Comparison of ENCODE assay signal across 18 cellular contexts in genomic region chr11:86988351-86988881, GRCh38. TPM values are rescaled to one million over a fixed set of nuclear protein-coding genes. Genes with fewer than 3 reads are reported as not detected.
A peak's percentile ranks its signal among the peaks of the same experiment; 100 is the strongest.
DNase-seq lines count a peak whose midpoint lies in the region; ATAC-seq, FAIRE-seq and TF ChIP-seq lines count a peak whose summit lies in the region.
"Had no signal": no experiment of that assay in that cellular context is flagged by ENCODE, and none has a peak within 500 bp of the region (broad histone marks: within the 10 kb centered on the region; RNA-seq: fewer than 3 reads in every experiment).

No MANE protein-coding gene starts in this region.

- TF ChIP-seq EP300 in Ishikawa (IDR thresholded peaks at IDR 0.05; ENCODE audit: borderline replicate concordance) (no peak), K562 (IDR thresholded peaks at IDR 0.05; ENCODE audit: low read length) (no peak)

- peaks cover 64% of the 10 kb centered on the region for H3K4me1 ChIP-seq in A673 (ENCODE audit: insufficient read depth, low read length, poor library complexity, severe bottlenecking)
- peaks cover 0 to 7% of the 10 kb centered on the region in 2 experiments; a peak in 3 of 5 replicates for H3K4me1 ChIP-seq in K562 (replicated peaks in 1 of 2; ENCODE audit: control insufficient read depth in 2 of 2, insufficient read depth in 2 of 2, low read length in 2 of 2)
- H3K4me1 ChIP-seq: BE2C had no signal

- H3K27ac ChIP-seq in A673 (ENCODE audit: low read depth, low read length, poor library complexity, severe bottlenecking) (peak overlapping the region; percentile 88), K562 (ENCODE audit: extremely low read depth, low read depth, low read length) (no peak overlapping the region)
- H3K27ac ChIP-seq: PC-9 had no signal

- CTCF ChIA-PET in A673 (lab: Charles Lee) (no interaction called here), K562 (lab: Yijun Ruan, JAX; ENCODE audit: low intra/inter-chr PET ratio) (no interaction called here)

- no peak overlapping the region for H3K9ac ChIP-seq in K562 (ENCODE audit: insufficient read depth in 1 of 2, low read depth in 2 of 2, low read length in 2 of 2)

- peaks cover 10% of the 10 kb centered on the region for H3K27me3 Mint-ChIP-seq in type B pancreatic cell

- H3K4me1 Mint-ChIP-seq in type B pancreatic cell (ENCODE audit: unreplicated experiment), result peaks cover 10% of the 10 kb centered on the region
- H3K4me1 Mint-ChIP-seq: CD4-positive, CD25-positive, alpha-beta regulatory T cell had no signal

- TF ChIP-seq RAD21 in Ishikawa (IDR thresholded peaks at IDR 0.05; ENCODE audit: low read depth) (no peak), K562 (CRISPR knock-in tag; conservative IDR thresholded peaks at IDR 0.05 in 1 of 2, IDR thresholded peaks at IDR 0.05 in 1 of 2) (no peak)

- DNase-seq in NCI-H1417 (lab: John Stamatoyannopoulos, UW) (peak in 2 of 3 experiments; percentile 35 to 84), NCI-H1417 treated with DMSO at 0.1 percent for 48 hours (lab: John Stamatoyannopoulos, UW) (no peak), A673 (ENCODE audit: low spot score) (no peak), K562 (ENCODE audit: extremely low read depth in 1 of 4, low spot score in 3 of 4) (peak in 1 of 4 experiments; percentile 6), type B pancreatic cell (ENCODE audit: extremely low spot score, unreplicated experiment) (no peak)
- no peak for DNase-seq in stimulated activated CD4-positive, alpha-beta T cell treated with anti-CD3 and anti-CD28 coated beads, Interleukin-4, amount 100 ng/mL, for 4 hours
- no peak for DNase-seq in central memory CD4-positive, alpha-beta T cell
- DNase-seq: 8988T; BE2C; Caco-2; CD4-positive, CD25-positive, alpha-beta regulatory T cell; DMS79; NCI-H2081; NCI-H526; T-helper 2 cell had no signal

- TF ChIP-seq CTCF in A673 (conservative IDR thresholded peaks at IDR 0.05; ENCODE audit: low read depth, low read length) (no peak), K562 (IDR thresholded peaks at IDR 0.05 in 2 of 3, conservative IDR thresholded peaks at IDR 0.05 in 1 of 3; ENCODE audit: insufficient read depth in 2 of 3, low read depth in 1 of 3, low read length in 3 of 3) (no peak), type B pancreatic cell (conservative IDR thresholded peaks at IDR 0.05) (no peak)

- ATAC-seq in K562, result no peak

- WGBS in K562 (ENCODE audit: insufficient coverage, low coverage, missing lambda C conversion rate), result 49% methylated on average over 4 of the region's 4 CpGs

- H3K36me3 Mint-ChIP-seq in type B pancreatic cell, result no peaks in the 10 kb centered on the region
- H3K36me3 Mint-ChIP-seq: CD4-positive, CD25-positive, alpha-beta regulatory T cell had no signal

- no peak overlapping the region for H2AFZ ChIP-seq in K562 (ENCODE audit: low read depth, low read length)
- H2AFZ ChIP-seq: PC-9 had no signal

- no peaks in the 10 kb centered on the region for H3K9me3 Mint-ChIP-seq in type B pancreatic cell
- H3K9me3 Mint-ChIP-seq: CD4-positive, CD25-positive, alpha-beta regulatory T cell had no signal

- no peak overlapping the region for H3K4me3 ChIP-seq in A673 (ENCODE audit: low read depth, low read length, poor library complexity, severe bottlenecking)
- H3K4me3 ChIP-seq in K562, result no peak overlapping the region
- H3K4me3 ChIP-seq: PC-9 had no signal

- intact Hi-C loops in A673 (cut with micrococcal nuclease; ENCODE audit: unreplicated experiment) (no loop called here), K562 (cut with micrococcal nuclease) (no loop called here)

- no peak overlapping the region for H3K27ac Mint-ChIP-seq in type B pancreatic cell
- H3K27ac Mint-ChIP-seq: CD4-positive, CD25-positive, alpha-beta regulatory T cell had no signal

- H3K9me1 ChIP-seq in K562 (ENCODE audit: control insufficient read depth, insufficient read depth, low read length), result no peaks in the 10 kb centered on the region

- no peak overlapping the region for H3K4me3 Mint-ChIP-seq in type B pancreatic cell
- H3K4me3 Mint-ChIP-seq: CD4-positive, CD25-positive, alpha-beta regulatory T cell had no signal

- H3K27me3 ChIP-seq in A673 (replicated peaks; ENCODE audit: insufficient read depth, low read depth, low read length, poor library complexity) (no peaks in the 10 kb centered on the region), K562 (ENCODE audit: control insufficient read depth in 2 of 2, insufficient read depth in 2 of 2, low read length in 2 of 2) (no peaks in the 10 kb centered on the region)

- no peak for TF ChIP-seq POLR2A in K562 (conservative IDR thresholded peaks at IDR 0.05)

- H3K9me3 ChIP-seq in A673 (ENCODE audit: low read depth, low read length, poor library complexity, severe bottlenecking) (no peaks in the 10 kb centered on the region), K562 (replicated peaks; ENCODE audit: control insufficient read depth, insufficient read depth, low read depth, low read length) (no peaks in the 10 kb centered on the region)
- H3K9me3 ChIP-seq: BE2C, Caco-2 had no signal

- BruUV-seq in A673 (replicated peaks; lab: Mats Ljungman, UMichigan) (no TSS peak), K562 (replicated peaks; lab: Mats Ljungman, UMichigan) (no TSS peak)

- H3K79me2 ChIP-seq in K562 (ENCODE audit: control insufficient read depth, insufficient read depth, low read length), result no peaks in the 10 kb centered on the region

- in situ Hi-C loops in K562 (cut with MboI), result no loop called here

- no peak overlapping the region for H3K4me2 ChIP-seq in K562 (ENCODE audit: insufficient read depth, low read length)
- H3K4me2 ChIP-seq: PC-9 had no signal

- POLR2A ChIA-PET in A673 (lab: Charles Lee; ENCODE audit: low non-redundant PET), result interaction anchor here (0.6 kb wide), 1 partner anchor 35 kb away, joined by 11 read pairs; no protein-coding TSS in a partner anchor
- POLR2A ChIA-PET in K562 (lab: Yijun Ruan, JAX), result no interaction called here

- peak; percentile 19 for FAIRE-seq in K562 (lab: Jason Lieb, UNC)
- FAIRE-seq: H1 had no signal

- H3K36me3 ChIP-seq in A673 (ENCODE audit: insufficient read depth, low read length, poor library complexity, severe bottlenecking) (no peaks in the 10 kb centered on the region), K562 (ENCODE audit: control insufficient read depth, insufficient read depth, low read length) (no peaks in the 10 kb centered on the region)
- H3K36me3 ChIP-seq: BE2C had no signal

- H4K20me1 ChIP-seq in K562 (replicated peaks; ENCODE audit: control insufficient read depth, insufficient read depth, low read length), result no peaks in the 10 kb centered on the region

TF ChIP-seq in Ishikawa, 13 proteins besides CTCF, POLR2A, EP300 and RAD21:
- TF ChIP-seq NFIC (IDR thresholded peaks at IDR 0.05), result peak; percentile 63
- TF ChIP-seq CEBPB (IDR thresholded peaks at IDR 0.05), result no peak

TF ChIP-seq in K562, 482 proteins besides CTCF, POLR2A, EP300 and RAD21 (continues in another document):
- no peak for TF ChIP-seq RBM25 (IDR thresholded peaks at IDR 0.05; ENCODE audit: low read depth, low read length, severe bottlenecking)
- TF ChIP-seq ARID1B (IDR thresholded peaks at IDR 0.05), result peak; percentile 9; the same call in 1 of the 2 replicates
- no peak for TF ChIP-seq CEBPG (CRISPR knock-in tag; IDR thresholded peaks at IDR 0.05)
- peak in 1 of 2 experiments; percentile 52; a peak in 2 of 4 replicates for TF ChIP-seq CEBPG (tag; conservative IDR thresholded peaks at IDR 0.05 in 1 of 2, IDR thresholded peaks at IDR 0.05 in 1 of 2)
- TF ChIP-seq FOXA3 (CRISPR knock-in tag; conservative IDR thresholded peaks at IDR 0.05 in 1 of 2, IDR thresholded peaks at IDR 0.05 in 1 of 2), result peak in 1 of 2 experiments; percentile 53; a peak in 1 of 4 replicates
- TF ChIP-seq ELF4 (CRISPR knock-in tag; IDR thresholded peaks at IDR 0.05), result no peak

RNA-seq across cellular contexts. Expression of gene FZD4, which starts 33.2 kb away (rescaled TPM):
- 82.7 and 89.1 TPM in 2 replicates for total RNA-seq in A673 (2021)
- total RNA-seq in K562 (2011; cell fraction: chromatin; rRNA removed; ENCODE audit: low replicate concordance), result 6.9 and 12.4 TPM in 2 replicates
- 7.7 and 10.0 TPM in 2 replicates for total RNA-seq in K562 (2011; cell fraction: nucleolus; rRNA removed)
- 14.2 TPM in 2 replicates for total RNA-seq in K562 (2011; cell fraction: nucleoplasm; rRNA removed)
- total RNA-seq in K562 (2014; rRNA removed), result 5.0 and 5.7 TPM in 2 replicates
- total RNA-seq in K562 (2014; rRNA removed; fragmentation: Illumina TruSeq; extraction: Trizol), result 5.1 and 5.7 TPM in 2 replicates
- total RNA-seq in K562 (2015; rRNA removed; fragmentation: Illumina TruSeq; extraction: Trizol), result 7.6 and 7.9 TPM in 2 replicates
- total RNA-seq in K562 (2021), result 6.1 and 6.3 TPM in 2 replicates
- 6.2 and 7.3 TPM in 2 replicates for polyA plus RNA-seq in K562 (2011; rRNA removed)
- 3.1 and 7.3 TPM in 2 replicates for polyA plus RNA-seq in K562 (2011; cell fraction: cytosol; rRNA removed)
- polyA plus RNA-seq in K562 (2011; cell fraction: nucleus; rRNA removed), result 3.9 and 5.8 TPM in 2 replicates
- 4.1 and 6.1 TPM in 2 replicates for polyA plus RNA-seq in K562 (2012)
- polyA plus RNA-seq in K562 (2014; fragmentation: Illumina TruSeq; extraction: Trizol), result 5.1 and 6.2 TPM in 2 replicates
- 1 to 10 TPM; 1.2 to 1.4 TPM for polyA plus RNA-seq in K562 (2014; fragmentation: Nextera tagmentation; extraction: Ambion mirVana)
- polyA plus RNA-seq in K562 (2014; rRNA removed), result 5.8 and 6.7 TPM in 2 replicates
- polyA minus RNA-seq in K562 (2011; rRNA and poly(A)+ RNA removed), result 6.9 and 7.1 TPM in 2 replicates
- polyA minus RNA-seq in K562 (2011; cell fraction: cytosol; rRNA and poly(A)+ RNA removed), result 2.3 and 3.3 TPM in 2 replicates
- 2.2 and 4.6 TPM in 2 replicates for polyA minus RNA-seq in K562 (2011; cell fraction: nucleus; rRNA and poly(A)+ RNA removed)
- total RNA-seq in type B pancreatic cell (ENCODE audit: low replicate concordance), result 6.4 and 11.9 TPM in 2 replicates
- total RNA-seq: CD4-positive, CD25-positive, alpha-beta regulatory T cell had no signal
- polyA plus RNA-seq: CD4-positive, CD25-positive, alpha-beta regulatory T cell had no signal

RNA-seq across cellular contexts. Expression of gene TMEM135, which starts 49.3 kb away (rescaled TPM):
- total RNA-seq in A673 (2021), result 70.3 and 86.7 TPM in 2 replicates
- 53.5 and 67.7 TPM in 2 replicates for total RNA-seq in K562 (2011; cell fraction: chromatin; rRNA removed; ENCODE audit: low replicate concordance)
- total RNA-seq in K562 (2011; cell fraction: nucleolus; rRNA removed), result 29.0 and 34.1 TPM in 2 replicates
- 47.7 and 69.0 TPM in 2 replicates for total RNA-seq in K562 (2011; cell fraction: nucleoplasm; rRNA removed)
- 17.3 and 18.1 TPM in 2 replicates for total RNA-seq in K562 (2014; rRNA removed)
- 50.4 and 76.4 TPM in 2 replicates for total RNA-seq in K562 (2014; rRNA removed; fragmentation: Illumina TruSeq; extraction: Trizol)
- total RNA-seq in K562 (2015; rRNA removed; fragmentation: Illumina TruSeq; extraction: Trizol), result 39.5 and 53.6 TPM in 2 replicates
- total RNA-seq in K562 (2021), result 41.4 and 49.4 TPM in 2 replicates
- 36.4 and 45.1 TPM in 2 replicates for polyA plus RNA-seq in K562 (2011; rRNA removed)
- 25.2 and 57.5 TPM in 2 replicates for polyA plus RNA-seq in K562 (2011; cell fraction: cytosol; rRNA removed)
- polyA plus RNA-seq in K562 (2011; cell fraction: nucleus; rRNA removed), result 42.6 and 53.1 TPM in 2 replicates
- polyA plus RNA-seq in K562 (2012), result 22.6 and 38.2 TPM in 2 replicates
- 23.1 and 23.2 TPM in 2 replicates for polyA plus RNA-seq in K562 (2014; fragmentation: Illumina TruSeq; extraction: Trizol)
- 10 to 100 TPM; 24.0 to 24.9 TPM for polyA plus RNA-seq in K562 (2014; fragmentation: Nextera tagmentation; extraction: Ambion mirVana)
- 17.7 and 19.6 TPM in 2 replicates for polyA plus RNA-seq in K562 (2014; rRNA removed)
- 59.9 and 79.4 TPM in 2 replicates for polyA minus RNA-seq in K562 (2011; rRNA and poly(A)+ RNA removed)
- polyA minus RNA-seq in K562 (2011; cell fraction: cytosol; rRNA and poly(A)+ RNA removed), result 22.8 and 25.4 TPM in 2 replicates
- 69.3 and 81.3 TPM in 2 replicates for polyA minus RNA-seq in K562 (2011; cell fraction: nucleus; rRNA and poly(A)+ RNA removed)
- 33.9 and 46.4 TPM in 2 replicates for total RNA-seq in type B pancreatic cell (ENCODE audit: low replicate concordance)

Comparison
In these comparisons a context has a peak if more than half of its experiments do, and no peak if none do; other contexts are left out.
1. DNase-seq: peak in NCI-H1417 (2 of 3); none in NCI-H1417 treated with DMSO at 0.1 percent for 48 hours (single experiment), A673 (single experiment), stimulated activated CD4-positive, alpha-beta T cell treated with anti-CD3 and anti-CD28 coated beads, Interleukin-4, amount 100 ng/mL, for 4 hours (0 of 2), central memory CD4-positive, alpha-beta T cell (single experiment) and type B pancreatic cell (single experiment).